Comparison of ENCODE assay signal across 16 cellular contexts in the genomic region with DNA sequence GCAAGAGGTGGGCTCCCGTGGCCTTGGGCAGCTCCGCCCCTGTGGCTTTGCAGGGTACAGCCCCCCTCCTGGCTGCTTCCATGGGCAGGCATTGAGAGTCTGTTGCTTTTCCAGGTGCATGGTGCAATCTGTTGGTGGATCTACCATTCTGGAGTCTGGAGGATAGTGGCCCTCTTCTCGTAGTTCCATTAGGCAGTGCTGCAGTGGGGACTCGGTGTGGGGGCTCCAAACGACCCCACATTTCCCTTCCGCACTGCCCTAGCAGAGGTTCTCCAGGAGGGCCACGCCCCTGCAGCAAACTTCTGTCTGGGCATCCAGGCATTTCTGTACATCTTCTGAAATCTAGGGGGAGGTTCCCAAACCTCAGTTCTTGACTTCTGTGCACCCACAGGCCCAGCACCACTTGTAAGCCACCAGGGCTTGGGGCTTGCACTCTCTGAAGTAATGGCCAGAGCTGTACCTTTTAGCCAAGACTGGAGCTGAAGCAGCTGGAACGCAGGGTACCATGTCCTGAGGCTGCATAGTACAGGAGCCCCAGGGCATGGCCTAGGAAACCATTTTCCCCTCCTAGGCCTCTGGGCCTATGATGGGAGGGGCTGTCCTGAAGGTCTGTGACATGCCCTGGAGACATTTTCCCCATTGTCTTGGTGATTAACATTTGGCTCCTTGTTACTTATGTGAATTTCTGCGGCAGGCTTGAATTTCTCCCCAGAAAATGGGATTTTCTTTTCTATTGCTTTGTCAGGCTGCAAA.
"Had no signal": no experiment of that assay in that cellular context is flagged by ENCODE, and none has a peak within 500 bp of the region (broad histone marks: within the 10 kb centered on the region; RNA-seq: fewer than 3 reads in every experiment).

No MANE protein-coding gene starts in this region.

- ATAC-seq: left lung; stimulated activated naive B cell treated with anti-CD40 and anti-IgM and Interleukin-4, amounts not matched to agents 10 μg/mL and 1 μg/mL and 100 μg/mL, for 72 hours had no signal

- H3K27ac Mint-ChIP-seq: activated CD4-positive, alpha-beta T cell treated with anti-CD3 and anti-CD28 coated beads, Interleukin-2, amount 10 ng/mL, durations not matched to agents 7 days and 5 days had no signal

- DNase-seq: activated CD4-positive, alpha-beta T cell treated with anti-CD3 and anti-CD28 coated beads, Interleukin-2, amount 10 ng/mL, durations not matched to agents 7 days and 5 days; activated naive CD4-positive, alpha-beta T cell treated with anti-CD3 and anti-CD28 coated beads, Interleukin-2, amount 50 U/mL, for 16 hours; cerebellar nuclear complex; dermis blood vessel endothelial cell; glutamatergic neuron; left lung; mesenchymal stem cell; spleen; stimulated activated CD4-positive, alpha-beta T cell treated with anti-CD3 and anti-CD28 coated beads, Interleukin-1b, Interleukin-23, amount 100 ng/mL, for 48 hours; stimulated activated naive B cell treated with anti-CD40 and anti-IgM and Interleukin-4, amounts not matched to agents 10 μg/mL and 1 μg/mL and 100 μg/mL, for 72 hours; substantia nigra; SW 1271; T1000 had no signal

- H3K27me3 ChIP-seq: left lung, spleen had no signal

- H3K9me3 Mint-ChIP-seq: brain, type B pancreatic cell had no signal

- H3K4me3 ChIP-seq: left lung, spleen had no signal

- H3K27me3 Mint-ChIP-seq: activated CD4-positive, alpha-beta T cell treated with anti-CD3 and anti-CD28 coated beads, Interleukin-2, amount 10 ng/mL, durations not matched to agents 7 days and 5 days; stimulated activated naive B cell treated with anti-CD40 and anti-IgM and Interleukin-4, amounts not matched to agents 10 μg/mL and 1 μg/mL and 100 μg/mL, for 72 hours; type B pancreatic cell had no signal

- H3K27ac ChIP-seq: left lung, VCaP had no signal

- H3K9me3 ChIP-seq: left lung, spleen had no signal

- H3K4me3 Mint-ChIP-seq: activated CD4-positive, alpha-beta T cell treated with anti-CD3 and anti-CD28 coated beads, Interleukin-2, amount 10 ng/mL, durations not matched to agents 7 days and 5 days; stimulated activated naive B cell treated with anti-CD40 and anti-IgM and Interleukin-4, amounts not matched to agents 10 μg/mL and 1 μg/mL and 100 μg/mL, for 72 hours; type B pancreatic cell had no signal
